7 cellular contexts compared by ENCODE assay signal in the genomic region with DNA sequence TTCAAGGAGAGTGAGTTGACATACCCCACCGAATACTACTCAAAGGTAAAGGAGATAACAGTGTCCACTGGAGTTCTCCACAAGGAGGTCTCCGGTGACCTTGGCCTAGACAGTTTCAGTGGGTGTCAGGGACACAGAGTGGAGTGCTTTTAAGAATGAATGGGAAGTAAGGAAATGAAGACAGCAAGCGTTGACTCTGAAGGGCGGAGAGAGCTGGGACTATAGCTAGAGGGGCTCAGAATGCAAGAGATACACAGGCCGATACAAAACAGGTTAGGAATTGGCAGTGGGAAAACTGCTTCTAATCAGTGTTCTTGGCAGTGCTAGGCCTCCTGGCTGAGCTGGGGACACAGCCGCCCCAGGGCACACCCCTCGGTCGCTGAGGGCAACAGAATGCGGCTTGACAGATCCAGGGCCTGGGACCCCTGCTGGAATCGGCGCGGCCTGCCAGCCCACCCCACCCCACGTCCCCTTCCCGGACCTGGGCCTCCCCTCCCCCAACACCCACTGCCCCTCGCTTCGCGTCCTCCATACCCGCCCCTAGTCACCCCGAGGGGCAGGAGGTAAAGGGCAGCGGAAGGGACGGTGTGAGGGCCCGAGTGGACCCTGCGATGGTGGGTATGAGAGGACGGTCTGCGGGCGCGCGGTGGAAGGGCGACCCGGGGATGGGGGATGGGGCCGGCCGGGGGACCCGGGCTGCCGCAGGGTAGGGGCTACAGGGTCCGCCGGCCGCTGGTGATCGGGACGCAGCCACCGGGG. TPM values are rescaled to one million over a fixed set of nuclear protein-coding genes. Genes with fewer than 3 reads are reported as not detected.
A peak's percentile ranks its signal among the peaks of the same experiment; 100 is the strongest.
DNase-seq lines count a peak whose midpoint lies in the region; FAIRE-seq and TF ChIP-seq lines count a peak whose summit lies in the region.

No MANE protein-coding gene starts in this region.

- H3K27ac Mint-ChIP-seq in neural progenitor cell = no peak overlapping the region
- no peak overlapping the region for H3K27ac Mint-ChIP-seq in chondrocyte (ENCODE audit: unreplicated experiment)

- peak overlapping the region; percentile 66 for H3K9ac ChIP-seq in endothelial cell of umbilical vein (replicated peaks; ENCODE audit: extremely low read depth, insufficient read depth, low read length)
- H3K9ac ChIP-seq in neural progenitor cell = peak overlapping the region; percentile 28

- peak overlapping the region; percentile 67 for H3K4me3 ChIP-seq in GM12865 (ENCODE audit: low read depth, low read length)
- peak overlapping the region; percentile 61 for H3K4me3 ChIP-seq in Jurkat, Clone E6-1 (ENCODE audit: low read length)
- peak overlapping the region; percentile 78 to 88 (median 86) for H3K4me3 ChIP-seq in endothelial cell of umbilical vein (replicated peaks in 1 of 3; ENCODE audit: insufficient read depth in 1 of 3, low read depth in 1 of 3, low read length in 3 of 3)
- H3K4me3 ChIP-seq in neural progenitor cell = peak overlapping the region; percentile 94

- BruUV-seq in endothelial cell of umbilical vein (replicated peaks; lab: Mats Ljungman, UMichigan) = no TSS peak

- H3K4me2 ChIP-seq in endothelial cell of umbilical vein (ENCODE audit: insufficient read depth, low read length) (peak overlapping the region; percentile 86), neural progenitor cell (peak overlapping the region; percentile 84)

- no peak for TF ChIP-seq CTCF in GM12865 (IDR thresholded peaks at IDR 0.05; ENCODE audit: insufficient read depth, low read depth, low read length, missing control alignments)
- no peak for TF ChIP-seq CTCF in endothelial cell of umbilical vein (IDR thresholded peaks at IDR 0.05; ENCODE audit: extremely low read depth in 1 of 2, insufficient read depth in 1 of 2, low read depth in 1 of 2, low read length in 2 of 2)
- TF ChIP-seq CTCF in neural progenitor cell (IDR thresholded peaks at IDR 0.05) = no peak
- no peak for TF ChIP-seq CTCF in chondrocyte (IDR thresholded peaks at IDR 0.05)

- H3K4me3 Mint-ChIP-seq in neural progenitor cell = no peak overlapping the region
- H3K4me3 Mint-ChIP-seq in chondrocyte (ENCODE audit: unreplicated experiment) = no peak overlapping the region

- CTCF ChIA-PET in endothelial cell of umbilical vein (lab: Charles Lee) = interaction anchor here (0.5 to 3.5 kb wide), 16 partner anchors 17 to 337 kb away, joined by 3 to 40 read pairs (median 4); a partner anchor contains a TSS

- intact Hi-C loops in endothelial cell of umbilical vein (cut with micrococcal nuclease) = loop anchor here (2.0 kb wide), 1 partner anchor 62 kb away; a partner anchor contains a TSS

- H3K9me3 ChIP-seq in endothelial cell of umbilical vein (replicated peaks; ENCODE audit: control insufficient read depth, insufficient read depth, low read length) (no peaks in the 10 kb centered on the region), neural progenitor cell (ENCODE audit: low read depth) (no peaks in the 10 kb centered on the region)

- H3K79me2 ChIP-seq in endothelial cell of umbilical vein (ENCODE audit: control insufficient read depth, insufficient read depth, low read length) = no peaks in the 10 kb centered on the region
- peaks cover 15% of the 10 kb centered on the region for H3K79me2 ChIP-seq in neural progenitor cell (ENCODE audit: low read depth)

- H3K36me3 ChIP-seq in endothelial cell of umbilical vein (ENCODE audit: control insufficient read depth in 2 of 2, extremely low read depth in 1 of 2, insufficient read depth in 2 of 2, low read length in 2 of 2) = no peaks in the 10 kb centered on the region
- no peaks in the 10 kb centered on the region for H3K36me3 ChIP-seq in neural progenitor cell

- POLR2A ChIA-PET in endothelial cell of umbilical vein (lab: Charles Lee) = interaction anchor here (0.9 to 1.4 kb wide), 5 partner anchors 25 to 199 kb away, joined by 3 to 9 read pairs (median 5); a partner anchor contains a TSS

- H3K9me1 ChIP-seq in endothelial cell of umbilical vein (replicated peaks; ENCODE audit: control insufficient read depth, extremely low read depth, insufficient read depth, low read length) = no peaks in the 10 kb centered on the region

- H3K27ac ChIP-seq in endothelial cell of umbilical vein (ENCODE audit: insufficient read depth, low read depth, low read length) (no peak overlapping the region), neural progenitor cell (no peak overlapping the region)

- H3K9me3 Mint-ChIP-seq in neural progenitor cell (no peaks in the 10 kb centered on the region), chondrocyte (ENCODE audit: low read depth) (no peaks in the 10 kb centered on the region)

- H2AFZ ChIP-seq in endothelial cell of umbilical vein (ENCODE audit: low read depth, low read length) = peak overlapping the region; percentile 96
- peak overlapping the region; percentile 99 for H2AFZ ChIP-seq in neural progenitor cell (replicated peaks)

- no peak for DNase-seq in GM12865 (ENCODE audit: low read depth)
- no peak for DNase-seq in Jurkat, Clone E6-1 (ENCODE audit: low read depth, low spot score)
- DNase-seq in endothelial cell of umbilical vein (ENCODE audit: low read depth, low spot score) = peak; percentile 20
- DNase-seq in neural progenitor cell (ENCODE audit: low spot score) = peak; percentile 76
- no peak for DNase-seq in chondrocyte (ENCODE audit: low spot score)
- no peak for DNase-seq in mucosa of gallbladder (ENCODE audit: low spot score)
- DNase-seq in NAMALWA (ENCODE audit: low spot score) = no peak

- peak; percentile 74 for FAIRE-seq in endothelial cell of umbilical vein (lab: Jason Lieb, UNC)

- H3K4me1 ChIP-seq in endothelial cell of umbilical vein (ENCODE audit: control insufficient read depth, extremely low read depth, insufficient read depth, low read length) (peaks cover 10% of the 10 kb centered on the region), neural progenitor cell (peaks cover 8% of the 10 kb centered on the region)

- H3K4me1 Mint-ChIP-seq in neural progenitor cell (peaks cover 4% of the 10 kb centered on the region), chondrocyte (ENCODE audit: low read depth) (peaks cover 6% of the 10 kb centered on the region)

- dilution Hi-C loops in endothelial cell of umbilical vein (cut with MboI; ENCODE audit: extremely low pct_ligation_motif_present, low sequenced_read_pairs) = no loop called here

- TF ChIP-seq POLR2A in endothelial cell of umbilical vein (IDR thresholded peaks at IDR 0.05; ENCODE audit: low read depth, low read length) = no peak

- H4K20me1 ChIP-seq in endothelial cell of umbilical vein (replicated peaks; ENCODE audit: control insufficient read depth, extremely low read depth, insufficient read depth, low read length) (no peaks in the 10 kb centered on the region), neural progenitor cell (ENCODE audit: low read depth) (peaks cover 16% of the 10 kb centered on the region)

- no peaks in the 10 kb centered on the region for H3K36me3 Mint-ChIP-seq in neural progenitor cell
- no peaks in the 10 kb centered on the region for H3K36me3 Mint-ChIP-seq in chondrocyte (ENCODE audit: low read depth)

- no peaks in the 10 kb centered on the region for H3K27me3 Mint-ChIP-seq in neural progenitor cell (ENCODE audit: insufficient read depth, low read depth)
- peaks cover under 1% of the 10 kb centered on the region for H3K27me3 Mint-ChIP-seq in chondrocyte (ENCODE audit: low read depth)

- no peaks in the 10 kb centered on the region for H3F3A ChIP-seq in neural progenitor cell (ENCODE audit: low read depth)

- peaks cover 5 to 8% of the 10 kb centered on the region in 2 experiments for H3K27me3 ChIP-seq in endothelial cell of umbilical vein (ENCODE audit: control insufficient read depth in 2 of 2, insufficient read depth in 2 of 2, low read length in 2 of 2)
- peaks cover 18% of the 10 kb centered on the region for H3K27me3 ChIP-seq in neural progenitor cell

RNA-seq across cellular contexts. Expression of a gene that starts 0.5 kb away (rescaled TPM):
- polyA plus RNA-seq in Jurkat, Clone E6-1 (2012; ENCODE audit: insufficient read depth, insufficient read length) = 4.0 TPM
- total RNA-seq in endothelial cell of umbilical vein (44.3 and 48.0 TPM in 2 replicates), neural progenitor cell (ENCODE audit: low replicate concordance) (38.5 and 64.9 TPM in 2 replicates), chondrocyte (34.5 to 42.5 TPM (median 36.4 TPM) in 3 replicates), mucosa of gallbladder (45.1 TPM)
- 63.5 and 63.8 TPM in 2 replicates for polyA plus RNA-seq in endothelial cell of umbilical vein
- 49.8 and 54.0 TPM in 2 replicates for polyA plus RNA-seq in endothelial cell of umbilical vein (2011; cell fraction: cytosol; rRNA removed)
- polyA plus RNA-seq in endothelial cell of umbilical vein (2011; cell fraction: nucleus; rRNA removed) = 58.4 and 65.1 TPM in 2 replicates
- 48.3 and 48.6 TPM in 2 replicates for polyA plus RNA-seq in endothelial cell of umbilical vein (2012)
- polyA minus RNA-seq in endothelial cell of umbilical vein = 51.7 and 55.7 TPM in 2 replicates
- not detected for polyA minus RNA-seq in endothelial cell of umbilical vein (2011; cell fraction: cytosol; rRNA and poly(A)+ RNA removed)
- polyA minus RNA-seq in endothelial cell of umbilical vein (2011; cell fraction: nucleus; rRNA and poly(A)+ RNA removed) = 15.2 and 20.3 TPM in 2 replicates

RNA-seq across cellular contexts. Expression of a gene that starts 22.4 kb away (rescaled TPM):
- 0.96 TPM for polyA plus RNA-seq in Jurkat, Clone E6-1 (2012; ENCODE audit: insufficient read depth, insufficient read length)
- total RNA-seq in endothelial cell of umbilical vein (1.3 and 2.1 TPM in 2 replicates), neural progenitor cell (ENCODE audit: low replicate concordance) (0.56 TPM in 2 replicates), chondrocyte (2.6 to 3.8 TPM (median 3.2 TPM) in 3 replicates), mucosa of gallbladder (5.2 TPM)
- polyA plus RNA-seq in endothelial cell of umbilical vein = 1.5 and 1.6 TPM in 2 replicates
- polyA plus RNA-seq in endothelial cell of umbilical vein (2011; cell fraction: cytosol; rRNA removed) = 0.32 and 0.45 TPM in 2 replicates
- 14.1 and 14.4 TPM in 2 replicates for polyA plus RNA-seq in endothelial cell of umbilical vein (2011; cell fraction: nucleus; rRNA removed)
- 0.93 and 1.6 TPM in 2 replicates for polyA plus RNA-seq in endothelial cell of umbilical vein (2012)
- polyA minus RNA-seq in endothelial cell of umbilical vein = 1.4 and 2.5 TPM in 2 replicates
- polyA minus RNA-seq in endothelial cell of umbilical vein (2011; cell fraction: cytosol; rRNA and poly(A)+ RNA removed) = not detected
- 7.0 and 8.2 TPM in 2 replicates for polyA minus RNA-seq in endothelial cell of umbilical vein (2011; cell fraction: nucleus; rRNA and poly(A)+ RNA removed)

RNA-seq across cellular contexts. Expression of a gene that starts 28.1 kb away (rescaled TPM):
- 6.5 TPM for polyA plus RNA-seq in Jurkat, Clone E6-1 (2012; ENCODE audit: insufficient read depth, insufficient read length)
- total RNA-seq in endothelial cell of umbilical vein (51.9 and 58.9 TPM in 2 replicates), neural progenitor cell (ENCODE audit: low replicate concordance) (9.4 and 11.3 TPM in 2 replicates), chondrocyte (81.1 to 102 TPM (median 99.4 TPM) in 3 replicates), mucosa of gallbladder (69.7 TPM)
- 93.6 and 105 TPM in 2 replicates for polyA plus RNA-seq in endothelial cell of umbilical vein
- polyA plus RNA-seq in endothelial cell of umbilical vein (2011; cell fraction: cytosol; rRNA removed) = 83.3 and 85.6 TPM in 2 replicates
- polyA plus RNA-seq in endothelial cell of umbilical vein (2011; cell fraction: nucleus; rRNA removed) = 39.1 and 41.0 TPM in 2 replicates
- 75.0 and 98.9 TPM in 2 replicates for polyA plus RNA-seq in endothelial cell of umbilical vein (2012)
- polyA minus RNA-seq in endothelial cell of umbilical vein = 43.6 and 51.2 TPM in 2 replicates
- polyA minus RNA-seq in endothelial cell of umbilical vein (2011; cell fraction: cytosol; rRNA and poly(A)+ RNA removed) = 8.7 TPM
- polyA minus RNA-seq in endothelial cell of umbilical vein (2011; cell fraction: nucleus; rRNA and poly(A)+ RNA removed) = 11.1 and 11.8 TPM in 2 replicates

RNA-seq across cellular contexts. Expression of a gene that starts 55.4 kb away (rescaled TPM):
- 13.7 TPM for polyA plus RNA-seq in Jurkat, Clone E6-1 (2012; ENCODE audit: insufficient read depth, insufficient read length)
- total RNA-seq in endothelial cell of umbilical vein (25.6 and 29.2 TPM in 2 replicates), neural progenitor cell (ENCODE audit: low replicate concordance) (16.1 and 19.9 TPM in 2 replicates), chondrocyte (27.2 to 36.9 TPM (median 27.6 TPM) in 3 replicates), mucosa of gallbladder (43.0 TPM)
- 21.8 and 22.2 TPM in 2 replicates for polyA plus RNA-seq in endothelial cell of umbilical vein
- polyA plus RNA-seq in endothelial cell of umbilical vein (2011; cell fraction: cytosol; rRNA removed) = 10.5 and 14.0 TPM in 2 replicates
- 86.5 and 90.7 TPM in 2 replicates for polyA plus RNA-seq in endothelial cell of umbilical vein (2011; cell fraction: nucleus; rRNA removed)
- 20.7 and 23.7 TPM in 2 replicates for polyA plus RNA-seq in endothelial cell of umbilical vein (2012)
- polyA minus RNA-seq in endothelial cell of umbilical vein = 27.8 and 39.3 TPM in 2 replicates
- 3.0 TPM for polyA minus RNA-seq in endothelial cell of umbilical vein (2011; cell fraction: cytosol; rRNA and poly(A)+ RNA removed)
- 23.7 and 34.0 TPM in 2 replicates for polyA minus RNA-seq in endothelial cell of umbilical vein (2011; cell fraction: nucleus; rRNA and poly(A)+ RNA removed)

Comparison
In these comparisons a context has a peak if more than half of its experiments do, and no peak if none do; other contexts are left out.
1. DNase-seq: peak in endothelial cell of umbilical vein (single experiment) and neural progenitor cell (single experiment); none in GM12865 (single experiment), Jurkat, Clone E6-1 (single experiment), chondrocyte (single experiment), mucosa of gallbladder (single experiment) and NAMALWA (single experiment).
2. Peak in every context shown above with its lines, with median percentiles within 50 percentile points of each other: H3K4me3 ChIP-seq.